Comparison of ENCODE assay signal across 31 cellular contexts in the genomic region with DNA sequence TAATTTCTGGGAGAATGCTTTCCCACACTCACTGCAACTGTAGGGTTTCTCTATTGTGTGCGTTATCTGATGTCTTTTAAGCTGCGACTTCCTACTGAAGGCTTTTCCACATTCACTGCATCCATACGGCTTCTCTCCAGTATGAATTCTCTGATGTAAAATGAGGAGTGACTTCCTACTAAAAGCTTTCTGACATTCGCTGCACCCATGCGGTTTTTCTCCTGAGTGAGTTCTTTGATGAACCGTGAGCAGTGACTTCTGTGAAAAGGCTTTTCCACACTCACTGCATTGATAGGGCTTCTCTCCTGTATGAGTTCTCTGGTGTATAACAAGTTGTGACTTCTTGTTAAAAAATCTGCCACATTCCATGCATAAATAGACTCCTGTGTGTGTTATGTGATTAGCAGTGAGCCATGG. TPM values are rescaled to one million over a fixed set of nuclear protein-coding genes. Genes with fewer than 3 reads are reported as not detected.
DNase-seq lines count a peak whose midpoint lies in the region; ATAC-seq and TF ChIP-seq lines count a peak whose summit lies in the region.
"Had no signal": no experiment of that assay in that cellular context is flagged by ENCODE, and none has a peak within 500 bp of the region (broad histone marks: within the 10 kb centered on the region; RNA-seq: fewer than 3 reads in every experiment).

No MANE protein-coding gene starts in this region.

- H3K36me3 ChIP-seq in BLaER1 treated with 17β-estradiol and CSF1 and Interleukin-3, amounts not matched to agents 10 nM and 100 nM: peaks cover 67 to 92% (median 84%) of the 10 kb centered on the region in 11 experiments
- peaks cover 83% of the 10 kb centered on the region for H3K36me3 ChIP-seq in PC-3 (ENCODE audit: low read depth, low read length)
- peaks cover 0 to 35% (median 9%) of the 10 kb centered on the region in 3 experiments for H3K36me3 ChIP-seq in naive thymus-derived CD4-positive, alpha-beta T cell (ENCODE audit: control insufficient read depth in 2 of 3, insufficient read depth in 3 of 3, low read length in 3 of 3)

- intact Hi-C loops in PC-3 (cut with micrococcal nuclease) (no loop called here), left ventricle myocardium superior (cut with micrococcal nuclease) (no loop called here)
- intact Hi-C loops in naive thymus-derived CD4-positive, alpha-beta T cell (cut with micrococcal nuclease): no loop called here

- no peak for TF ChIP-seq CTCF in PC-3 (conservative IDR thresholded peaks at IDR 0.05; ENCODE audit: low read depth, low read length)
- no peak for TF ChIP-seq CTCF in endothelial cell (IDR thresholded peaks at IDR 0.05; ENCODE audit: unreplicated experiment)

- no peaks in the 10 kb centered on the region for H4K20me1 ChIP-seq in BLaER1 treated with 17β-estradiol and CSF1 and Interleukin-3, amounts not matched to agents 10 nM and 100 nM
- no peaks in the 10 kb centered on the region for H4K20me1 ChIP-seq in PC-3 (ENCODE audit: low read length)

- H3F3A ChIP-seq in PC-3 (ENCODE audit: low read length, unreplicated experiment): no peaks in the 10 kb centered on the region

- H3K9me3 Mint-ChIP-seq in endothelial cell (ENCODE audit: unreplicated experiment): peaks cover 62% of the 10 kb centered on the region
- peaks cover 10 to 96% (median 81%) of the 10 kb centered on the region in 11 donors for H3K9me3 Mint-ChIP-seq in naive thymus-derived CD4-positive, alpha-beta T cell

- H3K27ac Mint-ChIP-seq in endothelial cell (ENCODE audit: unreplicated experiment): no peak overlapping the region
- no peak overlapping the region for H3K27ac Mint-ChIP-seq in naive thymus-derived CD4-positive, alpha-beta T cell
- H3K27ac Mint-ChIP-seq: activated naive CD8-positive, alpha-beta T cell treated with anti-CD3 and anti-CD28 coated beads, Interleukin-2, amount 10 ng/mL, durations not matched to agents 7 days and 5 days; activated T-cell treated with anti-CD3 and anti-CD28 coated beads, Interleukin-2, amount 50 U/mL, for 24 hours; dendritic cell treated with granulocyte-macrophage colony-stimulating factor and Interleukin-4, amounts not matched to agents 40 ng/mL and 50 ng/mL, for 4 days; T-helper 1 cell treated with Interleukin-12 subunit alpha and Interleukin-12 subunit beta and Interleukin-4 antibody, amounts not matched to agents 30 μg/mL and 1 μg/mL, for 36 hours had no signal

- H3K9ac ChIP-seq in BLaER1 treated with 17β-estradiol and CSF1 and Interleukin-3, amounts not matched to agents 10 nM and 100 nM: no peak overlapping the region
- no peak overlapping the region for H3K9ac ChIP-seq in PC-3 (ENCODE audit: low read length)
- H3K9ac ChIP-seq: KMS-11, SK-N-SH had no signal

- H3K79me2 ChIP-seq in PC-3 (ENCODE audit: low read length): no peaks in the 10 kb centered on the region

- POLR2A ChIA-PET in PC-3 (lab: Charles Lee; ENCODE audit: unreplicated experiment): no interaction called here
- POLR2A ChIA-PET in naive thymus-derived CD4-positive, alpha-beta T cell (lab: Charles Lee): interaction anchor here (0.6 kb wide), 1 partner anchor 92 kb away, joined by 3 read pairs; no protein-coding TSS in a partner anchor

- H3K4me3 ChIP-seq in BLaER1 treated with 17β-estradiol and CSF1 and Interleukin-3, amounts not matched to agents 10 nM and 100 nM: peak overlapping the region in 9 of 10 experiments; percentile 2 to 31 (median 20); a peak in 11 of 20 replicates
- H3K4me3 ChIP-seq in PC-3 (ENCODE audit: low read length): no peak overlapping the region; the same call in 1 of the 2 replicates
- peak overlapping the region; percentile 6 for H3K4me3 ChIP-seq in naive thymus-derived CD4-positive, alpha-beta T cell (ENCODE audit: low read length)
- H3K4me3 ChIP-seq: heart left ventricle, right atrium auricular region, tibial artery, vagina had no signal

- ATAC-seq in PC-3 (no peak), left ventricle myocardium superior (no peak)
- no peak for ATAC-seq in naive thymus-derived CD4-positive, alpha-beta T cell
- ATAC-seq: foreskin keratinocyte, heart left ventricle, left cardiac atrium had no signal

- H2AFZ ChIP-seq in PC-3 (ENCODE audit: low read length): no peak overlapping the region

- no peaks in the 10 kb centered on the region for H3K27me3 ChIP-seq in BLaER1 treated with 17β-estradiol and CSF1 and Interleukin-3, amounts not matched to agents 10 nM and 100 nM
- H3K27me3 ChIP-seq in PC-3 (ENCODE audit: low read length): no peaks in the 10 kb centered on the region
- H3K27me3 ChIP-seq in naive thymus-derived CD4-positive, alpha-beta T cell (ENCODE audit: control insufficient read depth in 2 of 2, insufficient read depth in 2 of 2, low read length in 2 of 2): no peaks in the 10 kb centered on the region
- H3K27me3 ChIP-seq: BE2C, esophagus squamous epithelium, foreskin keratinocyte, heart left ventricle, right atrium auricular region, tibial artery, vagina had no signal

- peaks cover 71% of the 10 kb centered on the region for H3K36me3 Mint-ChIP-seq in endothelial cell (ENCODE audit: low read depth, unreplicated experiment)
- H3K36me3 Mint-ChIP-seq in naive thymus-derived CD4-positive, alpha-beta T cell: peaks cover 38 to 77% (median 52%) of the 10 kb centered on the region in 5 donors

- DNase-seq in PC-3: no peak
- DNase-seq in endothelial cell (ENCODE audit: low spot score): no peak
- DNase-seq in naive thymus-derived CD4-positive, alpha-beta T cell: no peak
- DNase-seq in left ventricle myocardium superior: no peak
- DNase-seq in cerebellar nuclear complex (lab: John Stamatoyannopoulos, UW): no peak
- DNase-seq in HuH-7.5 (ENCODE audit: low spot score): no peak
- no peak for DNase-seq in NCI-H82 treated with DMSO at 0.1 percent for 48 hours (lab: John Stamatoyannopoulos, UW; ENCODE audit: unreplicated experiment)
- DNase-seq: ACHN; activated CD4-positive, CD25-positive, alpha-beta regulatory T cell; activated gamma-delta T cell treated with Interleukin-2 at 50 U/mL for 16 hours; activated naive CD8-positive, alpha-beta T cell treated with anti-CD3 and anti-CD28 coated beads, Interleukin-2, amount 10 ng/mL, durations not matched to agents 7 days and 5 days; activated T-cell treated with anti-CD3 and anti-CD28 coated beads, Interleukin-2, amount 50 U/mL, for 24 hours; BE2C; esophagus squamous epithelium; heart left ventricle; left cardiac atrium; NCI-H1417; NCI-H2029; NCI-H524 treated with DMSO at 0.1 percent for 48 hours; OCI-M1; SK-N-SH; stimulated activated CD4-positive, alpha-beta T cell treated with anti-CD3 and anti-CD28 coated beads, Interleukin-12 subunit alpha, Interleukin-12 subunit beta, amount 100 ng/mL, for 4 hours; stimulated activated CD4-positive, alpha-beta T cell treated with anti-CD3 and anti-CD28 coated beads, Interleukin-2, amount 100 ng/mL, for 48 hours; tibial artery had no signal

- no peaks in the 10 kb centered on the region for H3K4me1 ChIP-seq in BLaER1 treated with 17β-estradiol and CSF1 and Interleukin-3, amounts not matched to agents 10 nM and 100 nM
- H3K4me1 ChIP-seq in PC-3 (ENCODE audit: insufficient read depth, low read length): no peaks in the 10 kb centered on the region
- no peaks in the 10 kb centered on the region for H3K4me1 ChIP-seq in naive thymus-derived CD4-positive, alpha-beta T cell (ENCODE audit: control insufficient read depth in 2 of 2, insufficient read depth in 2 of 2, low read length in 2 of 2)
- H3K4me1 ChIP-seq: BE2C, esophagus squamous epithelium, foreskin keratinocyte, heart left ventricle, right atrium auricular region, tibial artery, vagina had no signal

- H3K27me3 Mint-ChIP-seq in endothelial cell (ENCODE audit: unreplicated experiment): peaks cover 3% of the 10 kb centered on the region
- no peaks in the 10 kb centered on the region for H3K27me3 Mint-ChIP-seq in naive thymus-derived CD4-positive, alpha-beta T cell
- H3K27me3 Mint-ChIP-seq: activated naive CD8-positive, alpha-beta T cell treated with anti-CD3 and anti-CD28 coated beads, Interleukin-2, amount 10 ng/mL, durations not matched to agents 7 days and 5 days; activated T-cell treated with anti-CD3 and anti-CD28 coated beads, Interleukin-2, amount 50 U/mL, for 24 hours; dendritic cell treated with granulocyte-macrophage colony-stimulating factor and Interleukin-4, amounts not matched to agents 40 ng/mL and 50 ng/mL, for 4 days had no signal

- H3K9me2 ChIP-seq in PC-3 (replicated peaks; ENCODE audit: low read length): no peaks in the 10 kb centered on the region
- H3K9me2 ChIP-seq: SK-N-SH had no signal

- peak overlapping the region; percentile 79 for H3K4me3 Mint-ChIP-seq in endothelial cell (ENCODE audit: unreplicated experiment)
- H3K4me3 Mint-ChIP-seq in naive thymus-derived CD4-positive, alpha-beta T cell: no peak overlapping the region
- H3K4me3 Mint-ChIP-seq: activated naive CD8-positive, alpha-beta T cell treated with anti-CD3 and anti-CD28 coated beads, Interleukin-2, amount 10 ng/mL, durations not matched to agents 7 days and 5 days; activated T-cell treated with anti-CD3 and anti-CD28 coated beads, Interleukin-2, amount 50 U/mL, for 24 hours; dendritic cell treated with granulocyte-macrophage colony-stimulating factor and Interleukin-4, amounts not matched to agents 40 ng/mL and 50 ng/mL, for 4 days; T-helper 1 cell treated with Interleukin-12 subunit alpha and Interleukin-12 subunit beta and Interleukin-4 antibody, amounts not matched to agents 30 μg/mL and 1 μg/mL, for 36 hours had no signal

- TSS peak; percentile 1 for BruUV-seq in PC-3 (replicated peaks; lab: Mats Ljungman, UMichigan)

- CTCF ChIA-PET in PC-3 (lab: Charles Lee): no interaction called here
- CTCF ChIA-PET in naive thymus-derived CD4-positive, alpha-beta T cell (lab: Charles Lee): no interaction called here

- peaks cover 100% of the 10 kb centered on the region in 11 experiments for H3K9me3 ChIP-seq in BLaER1 treated with 17β-estradiol and CSF1 and Interleukin-3, amounts not matched to agents 10 nM and 100 nM (replicated peaks in 1 of 11)
- peaks cover 90% of the 10 kb centered on the region for H3K9me3 ChIP-seq in PC-3 (ENCODE audit: low read length)
- peaks cover 26 to 92% (median 56%) of the 10 kb centered on the region in 3 experiments for H3K9me3 ChIP-seq in naive thymus-derived CD4-positive, alpha-beta T cell (ENCODE audit: control insufficient read depth in 2 of 3, low read length in 3 of 3)

- H3K4me2 ChIP-seq in BLaER1 treated with 17β-estradiol and CSF1 and Interleukin-3, amounts not matched to agents 10 nM and 100 nM: no peak overlapping the region
- no peak overlapping the region for H3K4me2 ChIP-seq in PC-3 (ENCODE audit: low read length)
- H3K4me2 ChIP-seq: KMS-11, SK-N-SH had no signal

- H3K27ac ChIP-seq in BLaER1 treated with 17β-estradiol and CSF1 and Interleukin-3, amounts not matched to agents 10 nM and 100 nM: no peak overlapping the region
- H3K27ac ChIP-seq in PC-3 (ENCODE audit: low read length): no peak overlapping the region
- H3K27ac ChIP-seq in naive thymus-derived CD4-positive, alpha-beta T cell (ENCODE audit: low read depth, low read length): no peak overlapping the region
- H3K27ac ChIP-seq: esophagus squamous epithelium, foreskin keratinocyte, heart left ventricle, KMS-11, right atrium auricular region, tibial artery, vagina had no signal

- H3K4me1 Mint-ChIP-seq in endothelial cell (ENCODE audit: unreplicated experiment): no peaks in the 10 kb centered on the region
- H3K4me1 Mint-ChIP-seq in naive thymus-derived CD4-positive, alpha-beta T cell: no peaks in the 10 kb centered on the region
- H3K4me1 Mint-ChIP-seq: activated naive CD8-positive, alpha-beta T cell treated with anti-CD3 and anti-CD28 coated beads, Interleukin-2, amount 10 ng/mL, durations not matched to agents 7 days and 5 days had no signal

RNA-seq across cellular contexts. Expression of a gene that starts 29.7 kb away (rescaled TPM):
- 5.9 and 8.6 TPM in 2 replicates for total RNA-seq in PC-3 (2014; rRNA removed)
- total RNA-seq in endothelial cell (ENCODE audit: unreplicated experiment): 8.3 TPM
- total RNA-seq in naive thymus-derived CD4-positive, alpha-beta T cell: 10 to 100 TPM in 3 of 5 experiments, 1 to 10 TPM in 2; 5.4 to 17.8 (median 11.8) TPM
- polyA plus RNA-seq in naive thymus-derived CD4-positive, alpha-beta T cell: 1 to 10 TPM in 1 of 2 donors, under 1 TPM in 1; 0.98 to 1.6 TPM
- 13.9 TPM for total RNA-seq in left ventricle myocardium superior

RNA-seq across cellular contexts. Expression of a gene that starts 39.0 kb away (rescaled TPM):
- 23.3 and 25.8 TPM in 2 replicates for total RNA-seq in PC-3 (2014; rRNA removed)
- 74.1 TPM for total RNA-seq in endothelial cell (ENCODE audit: unreplicated experiment)
- 10 to 100 TPM; 66.7 to 97.8 (median 81.7) TPM for total RNA-seq in naive thymus-derived CD4-positive, alpha-beta T cell
- polyA plus RNA-seq in naive thymus-derived CD4-positive, alpha-beta T cell: 10 to 100 TPM; 25.2 to 44.4 TPM
- 15.1 TPM for total RNA-seq in left ventricle myocardium superior

RNA-seq across cellular contexts. Expression of a gene that starts 59.7 kb away (rescaled TPM):
- total RNA-seq in PC-3 (2014; rRNA removed) (30.2 and 39.2 TPM in 2 replicates), endothelial cell (ENCODE audit: unreplicated experiment) (13.5 TPM), left ventricle myocardium superior (4.7 TPM)
- 10 to 100 TPM; 16.0 to 38.8 (median 33.6) TPM for total RNA-seq in naive thymus-derived CD4-positive, alpha-beta T cell
- polyA plus RNA-seq in naive thymus-derived CD4-positive, alpha-beta T cell: 10 to 100 TPM; 12.6 to 27.8 TPM
